8 cellular contexts compared by ENCODE assay signal in the genomic region with DNA sequence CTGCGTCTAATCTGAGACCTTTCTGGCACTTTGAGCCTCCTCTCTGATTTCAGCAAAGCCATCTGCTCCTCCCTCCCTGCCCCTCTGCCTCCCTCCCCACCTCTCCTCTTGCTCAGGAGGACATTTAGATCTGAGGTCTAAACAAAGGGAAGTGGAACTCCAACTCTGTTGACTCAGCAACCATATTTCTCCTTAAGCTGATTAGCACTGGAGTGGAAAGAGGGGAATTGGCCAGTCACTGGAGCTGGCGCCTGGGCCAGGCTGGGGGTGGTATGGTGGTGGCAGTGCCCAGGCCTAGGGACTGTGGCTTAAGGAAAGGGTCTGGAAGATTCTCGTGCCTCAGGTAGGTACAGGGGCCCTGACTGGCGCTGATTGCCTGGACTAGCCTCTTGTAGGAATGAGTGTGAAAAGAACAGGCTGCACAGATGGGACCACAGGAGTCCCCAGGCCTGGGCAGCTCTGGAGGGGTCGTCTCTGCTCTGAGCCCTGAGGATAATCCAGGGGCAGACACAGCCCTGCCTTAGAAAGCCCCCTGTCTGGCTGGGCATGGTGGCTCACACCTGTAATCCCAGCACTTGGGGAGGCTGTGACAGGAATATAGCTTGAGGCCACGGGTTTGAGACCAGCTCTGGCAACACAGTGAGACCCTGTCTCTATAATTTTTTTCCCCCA. TPM values are rescaled to one million over a fixed set of nuclear protein-coding genes. Genes with fewer than 3 reads are reported as not detected.
DNase-seq lines count a peak whose midpoint lies in the region; ATAC-seq, FAIRE-seq and TF ChIP-seq lines count a peak whose summit lies in the region.

No MANE protein-coding gene starts in this region.

- H3K79me2 ChIP-seq in PC-9 (ENCODE audit: low read depth), result no peaks in the 10 kb centered on the region

- DNase-seq in cardiac muscle cell (ENCODE audit: low read depth in 1 of 2, low spot score in 1 of 2) (peak; percentile 25 to 60), Right ventricle myocardium inferior (ENCODE audit: missing footprints) (no peak), SIG-M5 (lab: John Stamatoyannopoulos, UW) (peak; percentile 22), head of caudate nucleus (peak in 27 of 42 donors; percentile 10 to 73 (median 28)), uterus (no peak), PC-9 (no peak), GM19239 (ENCODE audit: insufficient read length, low spot score) (no peak)

- no peak overlapping the region for H2AFZ ChIP-seq in PC-9

- no peak overlapping the region for H3K4me2 ChIP-seq in PC-9

- H3K9me2 ChIP-seq in PC-9 (ENCODE audit: insufficient read depth), result no peaks in the 10 kb centered on the region

- no peak for FAIRE-seq in GM19239 (lab: Jason Lieb, UNC)

- TF ChIP-seq CTCF in cardiac muscle cell (IDR thresholded peaks at IDR 0.05; ENCODE audit: low read depth, low read length) (no peak), uterus (IDR thresholded peaks at IDR 0.05) (no peak), PC-9 (conservative IDR thresholded peaks at IDR 0.05) (no peak)

- H3K4me3 ChIP-seq in cardiac muscle cell (no peak overlapping the region), uterus (no peak overlapping the region), PC-9 (no peak overlapping the region)

- TF ChIP-seq POLR2A in uterus (IDR thresholded peaks at IDR 0.05), result no peak

- peak overlapping the region; percentile 7 for H3K27ac ChIP-seq in cardiac muscle cell
- H3K27ac ChIP-seq in uterus, result peak overlapping the region; percentile 66 to 84
- no peak overlapping the region for H3K27ac ChIP-seq in PC-9

- H3K4me1 ChIP-seq in cardiac muscle cell (ENCODE audit: low read depth), result peaks cover 14% of the 10 kb centered on the region
- peaks cover 4 to 20% of the 10 kb centered on the region in 2 donors for H3K4me1 ChIP-seq in uterus
- no peaks in the 10 kb centered on the region for H3K4me1 ChIP-seq in PC-9 (replicated peaks; ENCODE audit: insufficient read depth)

- H3K36me3 ChIP-seq in cardiac muscle cell (peaks cover 14% of the 10 kb centered on the region), uterus (no peaks in the 10 kb centered on the region), PC-9 (ENCODE audit: low read depth) (no peaks in the 10 kb centered on the region)

- no peaks in the 10 kb centered on the region; the same call in none of the 2 replicates for H3F3A ChIP-seq in PC-9 (ENCODE audit: insufficient read depth, low read depth)

- BruUV-seq in PC-9 (replicated peaks; lab: Mats Ljungman, UMichigan), result no TSS peak

- ATAC-seq in Right ventricle myocardium inferior, result no peak
- ATAC-seq in HG02885 (IDR thresholded peaks at IDR 0.05; ENCODE audit: poor library complexity, unreplicated experiment), result no peak

- CTCF ChIA-PET in PC-9 (lab: Charles Lee), result no interaction called here

- peaks cover 4% of the 10 kb centered on the region; the same call in 1 of the 2 replicates for H4K20me1 ChIP-seq in PC-9 (ENCODE audit: insufficient read depth)

- intact Hi-C loops in Right ventricle myocardium inferior (cut with DNase I) (loop anchor here (5.0 kb wide), 1 partner anchor 83 kb away; no protein-coding TSS in a partner anchor), head of caudate nucleus (cut with DNase I) (no loop called here), uterus (cut with DNase I; ENCODE audit: low total_unique reads) (no loop called here), PC-9 (cut with micrococcal nuclease; ENCODE audit: unreplicated experiment) (no loop called here)

- POLR2A ChIA-PET in PC-9 (lab: Charles Lee; ENCODE audit: unreplicated experiment), result no interaction called here

- H3K27me3 ChIP-seq in cardiac muscle cell (no peaks in the 10 kb centered on the region), uterus (no peaks in the 10 kb centered on the region), PC-9 (ENCODE audit: insufficient read depth, low read depth) (no peaks in the 10 kb centered on the region)

- H3K9me3 ChIP-seq in cardiac muscle cell (ENCODE audit: low read depth) (no peaks in the 10 kb centered on the region), uterus (no peaks in the 10 kb centered on the region), PC-9 (ENCODE audit: insufficient read depth, low read depth) (no peaks in the 10 kb centered on the region)

RNA-seq across cellular contexts. Expression of a gene that starts 11.9 kb away (rescaled TPM):
- 2.7 and 3.8 TPM in 2 replicates for total RNA-seq in cardiac muscle cell
- polyA plus RNA-seq in cardiac muscle cell, result 1.1 and 5.2 TPM in 2 replicates
- 2.2 TPM for total RNA-seq in Right ventricle myocardium inferior
- total RNA-seq in uterus, result 1 to 10 TPM in 1 of 4 donors, not detected in 3; 6.0 TPM
- total RNA-seq in PC-9 (2021), result 4.0 and 5.8 TPM in 2 replicates

RNA-seq across cellular contexts. Expression of a gene that starts 37.4 kb away (rescaled TPM):
- total RNA-seq in cardiac muscle cell (117 and 126 TPM in 2 replicates), Right ventricle myocardium inferior (42.9 TPM), uterus (10 to 100 TPM; 22.7 to 71.9 (median 29.1) TPM), PC-9 (2021) (47.8 and 56.6 TPM in 2 replicates)
- polyA plus RNA-seq in cardiac muscle cell, result 118 and 150 TPM in 2 replicates

RNA-seq across cellular contexts. Expression of a gene that starts 53.2 kb away (rescaled TPM):
- total RNA-seq in cardiac muscle cell (207 and 480 TPM in 2 replicates), Right ventricle myocardium inferior (183 TPM), uterus (100 to 1,000 TPM in 2 of 4 donors, 10 to 100 TPM in 2; 41.2 to 150 (median 73.7) TPM), PC-9 (2021) (472 and 498 TPM in 2 replicates)
- polyA plus RNA-seq in cardiac muscle cell, result 176 and 238 TPM in 2 replicates

RNA-seq across cellular contexts. Expression of a gene that starts 54.2 kb away (rescaled TPM):
- total RNA-seq in cardiac muscle cell, result 0.18 and 0.21 TPM in 2 replicates
- 0.11 and 0.30 TPM in 2 replicates for polyA plus RNA-seq in cardiac muscle cell
- 0.46 TPM for total RNA-seq in Right ventricle myocardium inferior
- total RNA-seq in uterus, result 1 to 10 TPM in 1 of 4 donors, not detected in 3; 1.2 TPM
- not detected in 2 replicates for total RNA-seq in PC-9 (2021)

RNA-seq across cellular contexts. Expression of a gene that starts 56.0 kb away (rescaled TPM):
- 3.6 and 3.8 TPM in 2 replicates for total RNA-seq in cardiac muscle cell
- polyA plus RNA-seq in cardiac muscle cell, result 2.4 and 3.9 TPM in 2 replicates
- 2.4 TPM for total RNA-seq in Right ventricle myocardium inferior
- total RNA-seq in uterus, result 10 to 100 TPM in 1 of 4 donors, 1 to 10 TPM in 1, under 1 TPM in 2; 0.35 to 19.2 (median 3.6) TPM
- total RNA-seq in PC-9 (2021), result not detected in 2 replicates

Comparison
In these comparisons a context has a peak if more than half of its experiments do, and no peak if none do; other contexts are left out.
1. DNase-seq: peak in cardiac muscle cell (2 of 2), SIG-M5 (single experiment) and head of caudate nucleus (27 of 42); none in Right ventricle myocardium inferior (single experiment), uterus (0 of 2), PC-9 (0 of 2) and GM19239 (single experiment).